Comparison of ENCODE assay signal across 8 cellular contexts in the genomic region with DNA sequence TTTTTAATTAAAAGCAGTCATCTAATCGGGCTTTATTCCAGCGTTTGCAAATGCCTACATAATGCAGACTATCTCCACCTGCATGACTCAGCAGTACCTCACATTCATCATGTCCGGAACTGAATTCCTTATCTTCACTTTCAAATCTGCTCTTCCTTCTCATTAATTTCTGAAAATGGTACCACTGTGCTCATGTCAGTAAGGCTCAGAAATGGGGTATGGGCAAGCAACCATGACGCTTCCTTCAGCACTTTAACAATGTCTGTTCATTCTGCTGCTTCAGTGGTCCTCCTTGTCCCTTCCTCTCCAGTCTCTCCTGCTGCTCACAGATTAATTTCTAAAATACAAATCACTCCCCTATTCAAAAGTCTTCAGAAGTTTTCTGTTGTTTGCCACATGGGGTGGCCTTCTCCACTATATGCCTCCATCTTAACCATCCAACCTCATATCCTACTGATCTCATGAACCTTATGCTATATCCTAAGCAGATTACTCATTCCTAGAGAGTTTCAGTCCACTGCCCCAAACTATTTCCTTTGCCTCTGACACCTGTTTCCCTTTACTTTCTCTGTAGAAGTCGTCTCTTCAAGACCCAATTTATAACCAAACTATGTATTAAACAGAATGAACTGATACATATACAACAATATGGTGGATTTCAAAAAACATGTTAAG. TPM values are rescaled to one million over a fixed set of nuclear protein-coding genes. Genes with fewer than 3 reads are reported as not detected.
DNase-seq lines count a peak whose midpoint lies in the region; ATAC-seq and TF ChIP-seq lines count a peak whose summit lies in the region.

No MANE protein-coding gene starts in this region.

- peak; percentile 68 to 78 for ATAC-seq in activated T-cell treated with anti-CD3 and anti-CD28 coated beads, Interleukin-2, amount 50 U/mL, for 72 hours (replicated peaks in 1 of 2)
- ATAC-seq in HG03103 (IDR thresholded peaks at IDR 0.05; ENCODE audit: low read depth, unreplicated experiment): peak; percentile 82
- ATAC-seq in GM19328 (IDR thresholded peaks at IDR 0.05; ENCODE audit: unreplicated experiment): no peak

- no peaks in the 10 kb centered on the region for H3K27me3 Mint-ChIP-seq in activated T-cell treated with anti-CD3 and anti-CD28 coated beads, Interleukin-2, amount 50 U/mL, for 72 hours (ENCODE audit: low read depth)
- H3K27me3 Mint-ChIP-seq in activated T-helper 2 cell treated with anti-CD3 and anti-CD28 coated beads, Interferon-gamma antibody, Interleukin-2, Interleukin-4, amounts not matched to agents 10 μg/mL and 5 μg/mL and 100 μg/mL, durations not matched to agents 14 hours and 24 hours and 36 hours (ENCODE audit: low read depth): no peaks in the 10 kb centered on the region
- H3K27me3 Mint-ChIP-seq in stimulated activated naive CD8-positive, alpha-beta T cell treated with anti-CD3 and anti-CD28 coated beads, Interleukin-15, Interleukin-2, amounts not matched to agents 100 ng/mL and 50 ng/mL, for 24 hours: no peaks in the 10 kb centered on the region
- peaks cover 2% of the 10 kb centered on the region for H3K27me3 Mint-ChIP-seq in glutamatergic neuron (ENCODE audit: unreplicated experiment)

- H3K9me3 Mint-ChIP-seq in activated T-cell treated with anti-CD3 and anti-CD28 coated beads, Interleukin-2, amount 50 U/mL, for 72 hours: no peaks in the 10 kb centered on the region
- H3K9me3 Mint-ChIP-seq in activated T-helper 2 cell treated with anti-CD3 and anti-CD28 coated beads, Interferon-gamma antibody, Interleukin-2, Interleukin-4, amounts not matched to agents 10 μg/mL and 5 μg/mL and 100 μg/mL, durations not matched to agents 14 hours and 24 hours and 36 hours: no peaks in the 10 kb centered on the region
- H3K9me3 Mint-ChIP-seq in stimulated activated naive CD8-positive, alpha-beta T cell treated with anti-CD3 and anti-CD28 coated beads, Interleukin-15, Interleukin-2, amounts not matched to agents 100 ng/mL and 50 ng/mL, for 24 hours: no peaks in the 10 kb centered on the region
- H3K9me3 Mint-ChIP-seq in glutamatergic neuron (ENCODE audit: unreplicated experiment): no peaks in the 10 kb centered on the region

- H3K27ac Mint-ChIP-seq in activated T-cell treated with anti-CD3 and anti-CD28 coated beads, Interleukin-2, amount 50 U/mL, for 72 hours: peak overlapping the region; percentile 69
- peak overlapping the region; percentile 73 for H3K27ac Mint-ChIP-seq in activated T-helper 2 cell treated with anti-CD3 and anti-CD28 coated beads, Interferon-gamma antibody, Interleukin-2, Interleukin-4, amounts not matched to agents 10 μg/mL and 5 μg/mL and 100 μg/mL, durations not matched to agents 14 hours and 24 hours and 36 hours
- peak overlapping the region; percentile 12 for H3K27ac Mint-ChIP-seq in stimulated activated naive CD8-positive, alpha-beta T cell treated with anti-CD3 and anti-CD28 coated beads, Interleukin-15, Interleukin-2, amounts not matched to agents 100 ng/mL and 50 ng/mL, for 24 hours
- H3K27ac Mint-ChIP-seq in glutamatergic neuron (ENCODE audit: unreplicated experiment): no peak overlapping the region

- no peak for TF ChIP-seq CTCF in glutamatergic neuron (IDR thresholded peaks at IDR 0.05; ENCODE audit: partially characterized antibody, unreplicated experiment)

- intact Hi-C loops in activated T-helper 2 cell treated with anti-CD3 and anti-CD28 coated beads, Interferon-gamma antibody, Interleukin-2, Interleukin-4, amounts not matched to agents 10 μg/mL and 5 μg/mL and 100 μg/mL, durations not matched to agents 14 hours and 24 hours and 36 hours (cut with micrococcal nuclease): loop anchor here (10.0 kb wide), 1 partner anchor 215 kb away; no protein-coding TSS in a partner anchor

- peak overlapping the region; percentile 19 to 45 for H3K4me3 Mint-ChIP-seq in activated T-cell treated with anti-CD3 and anti-CD28 coated beads, Interleukin-2, amount 50 U/mL, for 72 hours
- H3K4me3 Mint-ChIP-seq in activated T-helper 2 cell treated with anti-CD3 and anti-CD28 coated beads, Interferon-gamma antibody, Interleukin-2, Interleukin-4, amounts not matched to agents 10 μg/mL and 5 μg/mL and 100 μg/mL, durations not matched to agents 14 hours and 24 hours and 36 hours (ENCODE audit: low read depth): peak overlapping the region; percentile 15
- no peak overlapping the region for H3K4me3 Mint-ChIP-seq in stimulated activated naive CD8-positive, alpha-beta T cell treated with anti-CD3 and anti-CD28 coated beads, Interleukin-15, Interleukin-2, amounts not matched to agents 100 ng/mL and 50 ng/mL, for 24 hours
- no peak overlapping the region for H3K4me3 Mint-ChIP-seq in glutamatergic neuron (ENCODE audit: unreplicated experiment)

- H3K36me3 Mint-ChIP-seq in activated T-cell treated with anti-CD3 and anti-CD28 coated beads, Interleukin-2, amount 50 U/mL, for 72 hours (ENCODE audit: insufficient read depth in 2 of 2): peaks cover 12 to 29% of the 10 kb centered on the region in 2 donors
- peaks cover 72% of the 10 kb centered on the region for H3K36me3 Mint-ChIP-seq in activated T-helper 2 cell treated with anti-CD3 and anti-CD28 coated beads, Interferon-gamma antibody, Interleukin-2, Interleukin-4, amounts not matched to agents 10 μg/mL and 5 μg/mL and 100 μg/mL, durations not matched to agents 14 hours and 24 hours and 36 hours (ENCODE audit: low read depth)
- peaks cover 69% of the 10 kb centered on the region for H3K36me3 Mint-ChIP-seq in stimulated activated naive CD8-positive, alpha-beta T cell treated with anti-CD3 and anti-CD28 coated beads, Interleukin-15, Interleukin-2, amounts not matched to agents 100 ng/mL and 50 ng/mL, for 24 hours (ENCODE audit: low read depth)
- H3K36me3 Mint-ChIP-seq in glutamatergic neuron (ENCODE audit: unreplicated experiment): no peaks in the 10 kb centered on the region

- DNase-seq in activated T-cell treated with anti-CD3 and anti-CD28 coated beads, Interleukin-2, amount 50 U/mL, for 72 hours: no peak
- DNase-seq in activated T-cell treated with anti-CD3 and anti-CD28 coated beads for 4 hours (no peak), glutamatergic neuron (no peak), NCI-H82 (lab: John Stamatoyannopoulos, UW) (no peak)
- no peak for DNase-seq in activated T-helper 2 cell treated with anti-CD3 and anti-CD28 coated beads, Interferon-gamma antibody, Interleukin-2, Interleukin-4, amounts not matched to agents 10 μg/mL and 5 μg/mL and 100 μg/mL, durations not matched to agents 14 hours and 24 hours and 36 hours (ENCODE audit: low spot score)

- H3K4me1 Mint-ChIP-seq in activated T-cell treated with anti-CD3 and anti-CD28 coated beads, Interleukin-2, amount 50 U/mL, for 72 hours (ENCODE audit: low read depth): peaks cover 64% of the 10 kb centered on the region
- H3K4me1 Mint-ChIP-seq in activated T-helper 2 cell treated with anti-CD3 and anti-CD28 coated beads, Interferon-gamma antibody, Interleukin-2, Interleukin-4, amounts not matched to agents 10 μg/mL and 5 μg/mL and 100 μg/mL, durations not matched to agents 14 hours and 24 hours and 36 hours (ENCODE audit: low read depth): peaks cover 62% of the 10 kb centered on the region
- peaks cover 62% of the 10 kb centered on the region for H3K4me1 Mint-ChIP-seq in stimulated activated naive CD8-positive, alpha-beta T cell treated with anti-CD3 and anti-CD28 coated beads, Interleukin-15, Interleukin-2, amounts not matched to agents 100 ng/mL and 50 ng/mL, for 24 hours (ENCODE audit: low read depth)
- H3K4me1 Mint-ChIP-seq in glutamatergic neuron (ENCODE audit: low read depth, unreplicated experiment): peaks cover 5% of the 10 kb centered on the region

RNA-seq across cellular contexts. Expression of gene GTF2H1, which starts 7.0 kb away (rescaled TPM):
- total RNA-seq in activated T-cell treated with anti-CD3 and anti-CD28 coated beads, Interleukin-2, amount 50 U/mL, for 72 hours: 10 to 100 TPM; 43.5 to 47.4 TPM
- 51.4 and 54.3 TPM in 2 replicates for total RNA-seq in activated T-helper 2 cell treated with anti-CD3 and anti-CD28 coated beads, Interferon-gamma antibody, Interleukin-2, Interleukin-4, amounts not matched to agents 10 μg/mL and 5 μg/mL and 100 μg/mL, durations not matched to agents 14 hours and 24 hours and 36 hours
- 26.5 TPM for total RNA-seq in glutamatergic neuron (ENCODE audit: unreplicated experiment)

RNA-seq across cellular contexts. Expression of gene HPS5, which starts 7.4 kb away (rescaled TPM):
- 10 to 100 TPM; 18.7 to 22.2 TPM for total RNA-seq in activated T-cell treated with anti-CD3 and anti-CD28 coated beads, Interleukin-2, amount 50 U/mL, for 72 hours
- 33.3 and 34.2 TPM in 2 replicates for total RNA-seq in activated T-helper 2 cell treated with anti-CD3 and anti-CD28 coated beads, Interferon-gamma antibody, Interleukin-2, Interleukin-4, amounts not matched to agents 10 μg/mL and 5 μg/mL and 100 μg/mL, durations not matched to agents 14 hours and 24 hours and 36 hours
- 17.9 TPM for total RNA-seq in glutamatergic neuron (ENCODE audit: unreplicated experiment)

Comparison
In these comparisons a context has a peak if more than half of its experiments do, and no peak if none do; other contexts are left out.
1. H3K4me3 Mint-ChIP-seq: peak in activated T-cell treated with anti-CD3 and anti-CD28 coated beads, Interleukin-2, amount 50 U/mL, for 72 hours (2 of 2) and activated T-helper 2 cell treated with anti-CD3 and anti-CD28 coated beads, Interferon-gamma antibody, Interleukin-2, Interleukin-4, amounts not matched to agents 10 μg/mL and 5 μg/mL and 100 μg/mL, durations not matched to agents 14 hours and 24 hours and 36 hours (single experiment); none in stimulated activated naive CD8-positive, alpha-beta T cell treated with anti-CD3 and anti-CD28 coated beads, Interleukin-15, Interleukin-2, amounts not matched to agents 100 ng/mL and 50 ng/mL, for 24 hours (single experiment) and glutamatergic neuron (single experiment).